Comparison of ENCODE assay signal across 8 cellular contexts in the genomic region with DNA sequence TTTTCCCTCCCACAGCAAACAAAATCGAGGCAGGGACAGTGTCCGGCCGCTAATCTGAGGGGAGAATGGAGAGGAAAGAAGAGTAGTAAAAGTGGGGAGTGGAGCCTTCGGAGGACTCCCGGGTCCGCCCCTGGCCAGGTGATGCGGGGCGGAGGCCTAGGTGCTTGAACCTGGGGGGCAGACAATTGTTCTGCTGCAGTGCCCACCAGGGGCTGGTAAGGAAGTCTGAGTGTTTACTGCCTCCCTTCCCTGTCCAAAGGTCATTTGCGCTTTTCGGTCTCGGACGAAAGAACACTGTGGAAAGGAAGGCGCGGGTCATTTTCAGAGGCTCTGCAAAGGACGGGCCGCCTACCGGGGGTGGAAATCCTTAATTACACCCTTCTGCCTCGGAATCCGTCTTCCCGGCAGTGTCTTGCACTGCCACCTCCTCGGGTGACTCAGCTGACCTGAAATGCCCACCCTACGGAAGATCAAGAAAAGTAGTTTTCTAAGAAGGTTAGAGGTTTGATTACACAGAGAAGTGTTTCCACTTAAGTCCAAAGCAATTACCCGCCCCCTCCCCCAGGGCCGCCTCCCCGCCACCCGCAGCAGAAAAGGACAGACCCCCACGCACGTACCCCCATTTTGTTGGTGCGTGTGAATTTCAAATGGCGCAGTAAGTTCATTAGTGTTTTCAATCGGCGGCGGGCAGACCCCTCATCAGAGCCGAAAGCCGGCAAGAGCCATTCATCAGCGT.
DNase-seq lines count a peak whose midpoint lies in the region; ATAC-seq and TF ChIP-seq lines count a peak whose summit lies in the region.

No MANE protein-coding gene starts in this region.

- no peaks in the 10 kb centered on the region for H3K27me3 ChIP-seq in IMR-90 (ENCODE audit: control insufficient read depth, insufficient read depth, low read length)
- peaks cover 23% of the 10 kb centered on the region for H3K27me3 ChIP-seq in ectodermal cell (ENCODE audit: control insufficient read depth, insufficient read depth, low read length, poor library complexity, severe bottlenecking)

- H2AK9ac ChIP-seq in IMR-90 (replicated peaks; ENCODE audit: low read depth, low read length, poor library complexity) = peak overlapping the region; percentile 44

- CTCF ChIA-PET in IMR-90 (lab: Yijun Ruan, JAX) = no interaction called here

- peaks cover 61 to 72% (median 70%) of the 10 kb centered on the region in 3 donors for H3K27me3 Mint-ChIP-seq in naive B cell

- no TSS peak for BruUV-seq in IMR-90 (replicated peaks; lab: Mats Ljungman, UMichigan)

- peak overlapping the region in 1 of 6 donors; percentile 16 for H3K27ac Mint-ChIP-seq in naive B cell

- no peaks in the 10 kb centered on the region for H3K9me1 ChIP-seq in IMR-90 (ENCODE audit: insufficient read depth, low read length)

- no peak overlapping the region for H2BK5ac ChIP-seq in IMR-90 (ENCODE audit: low read depth, low read length, poor library complexity, severe bottlenecking)

- H3K9ac ChIP-seq in IMR-90 (ENCODE audit: low read depth, low read length) = peak overlapping the region; percentile 71; the same call in 1 of the 2 replicates

- no peaks in the 10 kb centered on the region for H4K20me1 ChIP-seq in IMR-90 (ENCODE audit: insufficient read depth, low read length)

- H3K27ac ChIP-seq in IMR-90 (ENCODE audit: insufficient read depth, low read length) = no peak overlapping the region; the same call in 1 of the 2 replicates
- peak overlapping the region; percentile 69 for H3K27ac ChIP-seq in ectodermal cell (ENCODE audit: insufficient read depth, low read depth, low read length, poor library complexity, severe bottlenecking)

- 0% methylated on average over 1 of the region's 36 CpGs; no CpG with 5 or more reads in 1 of the 2 experiments for WGBS in IMR-90 (ENCODE audit: extremely low coverage in 2 of 2, insufficient read length in 1 of 2), 2 experiments
- 0% methylated on average over 35 to 36 of the region's 36 CpGs for WGBS in ectodermal cell, 2 experiments

- no peak overlapping the region for H2BK15ac ChIP-seq in IMR-90 (ENCODE audit: low read depth, low read length)

- TF ChIP-seq POLR2A in IMR-90 (IDR thresholded peaks at IDR 0.05; ENCODE audit: low read depth, low read length) = no peak

- H3K9me3 Mint-ChIP-seq in naive B cell = peaks cover 0 to 7% (median 4%) of the 10 kb centered on the region in 7 donors

- H3K36me3 ChIP-seq in IMR-90 (ENCODE audit: control insufficient read depth, insufficient read depth, low read length) = no peaks in the 10 kb centered on the region
- no peaks in the 10 kb centered on the region for H3K36me3 ChIP-seq in ectodermal cell (ENCODE audit: control insufficient read depth, insufficient read depth, low read length)

- H3K56ac ChIP-seq in IMR-90 (ENCODE audit: extremely low read depth, insufficient read depth, low read length) = peak overlapping the region; percentile 35; the same call in 1 of the 2 replicates

- H3K14ac ChIP-seq in IMR-90 (replicated peaks; ENCODE audit: low read depth, low read length) = peak overlapping the region; percentile 25; the same call in 1 of the 2 replicates

- H2BK20ac ChIP-seq in IMR-90 (ENCODE audit: low read depth, low read length) = 0 out of 2 replicates have a peak overlapping the region, but pooled peaks have one; percentile 50

- H4K8ac ChIP-seq in IMR-90 (ENCODE audit: low read depth in 2 of 2, low read length in 2 of 2) = peak overlapping the region in 1 of 2 experiments; percentile 4; a peak in 1 of 4 replicates

- peak overlapping the region; percentile 64 to 86 (median 76) for H3K4me3 Mint-ChIP-seq in naive B cell

- no peak overlapping the region for H4K5ac ChIP-seq in IMR-90 (ENCODE audit: low read depth, low read length)

- ATAC-seq in IMR-90 (ENCODE audit: low read depth) = peak; percentile 2; the same call in 1 of the 2 replicates
- ATAC-seq in naive B cell (ENCODE audit: low read depth in 2 of 2) = no peak
- no peak for ATAC-seq in HG03520 (IDR thresholded peaks at IDR 0.05; ENCODE audit: unreplicated experiment)

- H2AFZ ChIP-seq in IMR-90 (replicated peaks; ENCODE audit: low read length, poor library complexity) = peak overlapping the region; percentile 96

- POLR2A ChIA-PET in IMR-90 (lab: Charles Lee; ENCODE audit: unreplicated experiment) = no interaction called here

- peaks cover 6 to 19% of the 10 kb centered on the region in 2 experiments; a peak in 3 of 4 replicates for H3K79me1 ChIP-seq in IMR-90 (ENCODE audit: low read depth in 1 of 2, low read length in 2 of 2)

- H3K9me3 ChIP-seq in IMR-90 (ENCODE audit: control insufficient read depth, insufficient read depth, low read length) (no peaks in the 10 kb centered on the region), ectodermal cell (ENCODE audit: control insufficient read depth, low read length) (no peaks in the 10 kb centered on the region)

- peak overlapping the region; percentile 52 for H3K4ac ChIP-seq in IMR-90 (ENCODE audit: low read depth, low read length)

- in situ Hi-C loops in IMR-90 (cut with MboI; ENCODE audit: low sequenced_read_pairs) = loop anchor here (10.0 kb wide), 1 partner anchor 292 kb away; no protein-coding TSS in a partner anchor

- peaks cover 7 to 22% (median 21%) of the 10 kb centered on the region in 3 donors for H3K4me1 Mint-ChIP-seq in naive B cell

- H2AK5ac ChIP-seq in IMR-90 (ENCODE audit: low read depth, low read length) = no peak overlapping the region

- H3K4me3 ChIP-seq in AG09309 (ENCODE audit: control insufficient read depth, low read depth, low read length) (peak overlapping the region; percentile 64), IMR-90 (ENCODE audit: insufficient read depth, low read depth, low read length) (peak overlapping the region; percentile 88), ectodermal cell (ENCODE audit: insufficient read depth, low read depth, low read length) (peak overlapping the region; percentile 88)

- no peak; the same call in none of the 2 replicates for TF ChIP-seq RAD21 in IMR-90 (IDR thresholded peaks at IDR 0.05; ENCODE audit: low read length)

- peak overlapping the region; percentile 83 for H3K4me2 ChIP-seq in IMR-90 (ENCODE audit: low read depth, low read length)

- intact Hi-C loops in IMR-90 (cut with micrococcal nuclease) = loop anchor here (1.0 to 10.0 kb wide), 6 partner anchors 186 to 784 kb away; no protein-coding TSS in a partner anchor

- H3K4me1 ChIP-seq in IMR-90 (ENCODE audit: control insufficient read depth, insufficient read depth, low read length) (peaks cover 2% of the 10 kb centered on the region; the same call in 1 of the 2 replicates), ectodermal cell (ENCODE audit: control insufficient read depth, insufficient read depth, low read length) (peaks cover 25% of the 10 kb centered on the region)

- H3K18ac ChIP-seq in IMR-90 (ENCODE audit: low read depth, low read length) = no peak overlapping the region

- H4K91ac ChIP-seq in IMR-90 (ENCODE audit: insufficient read depth, low read depth, low read length) = no peak overlapping the region

- no peaks in the 10 kb centered on the region for H3K36me3 Mint-ChIP-seq in naive B cell

- dilution Hi-C loops in IMR-90 (cut with HindIII; ENCODE audit: low sequenced_read_pairs, unreplicated experiment) = no loop called here

- TF ChIP-seq CTCF in AG09309 (IDR thresholded peaks at IDR 0.05; ENCODE audit: control insufficient read depth, insufficient read depth, low read depth, low read length, missing control alignments) (peak; percentile 15), IMR-90 (conservative IDR thresholded peaks at IDR 0.05; ENCODE audit: low read depth, low read length) (no peak)

- peak overlapping the region; percentile 37; the same call in 1 of the 2 replicates for H2BK120ac ChIP-seq in IMR-90 (ENCODE audit: low read depth, low read length)

- 0 out of 2 replicates have a peak overlapping the region, but pooled peaks have one; percentile 64 for H3K23ac ChIP-seq in IMR-90 (ENCODE audit: low read depth, low read length)

- DNase-seq in AG09309 (ENCODE audit: low read depth) (no peak), IMR-90 (peak; percentile 29), naive B cell (no peak), AG08396 (ENCODE audit: low spot score) (no peak), Kasumi-1 (lab: John Stamatoyannopoulos, UW) (no peak), NCI-H2029 (lab: John Stamatoyannopoulos, UW) (no peak)

TF ChIP-seq in IMR-90, 13 proteins besides CTCF, POLR2A, EP300 and RAD21:
- TF ChIP-seq MAFK (IDR thresholded peaks at IDR 0.05; ENCODE audit: low read depth, low read length) (no peak), USF2 (IDR thresholded peaks at IDR 0.05; ENCODE audit: low read depth, low read length) (no peak), NFE2L2 (IDR thresholded peaks at IDR 0.05; ENCODE audit: low read depth, low read length) (no peak), FOS (IDR thresholded peaks at IDR 0.05; ENCODE audit: low read depth, low read length) (no peak), MXI1 (IDR thresholded peaks at IDR 0.05; ENCODE audit: borderline replicate concordance, low read depth, low read length) (no peak), MAZ (IDR thresholded peaks at IDR 0.05; ENCODE audit: borderline replicate concordance, low read depth, low read length) (no peak), RCOR1 (IDR thresholded peaks at IDR 0.05; ENCODE audit: insufficient replicate concordance, low read length) (no peak), CHD1 (IDR thresholded peaks at IDR 0.05; ENCODE audit: low read depth, low read length) (no peak), ELK1 (IDR thresholded peaks at IDR 0.05; ENCODE audit: borderline replicate concordance, low read depth, low read length) (no peak)
